20 cellular contexts compared by ENCODE assay signal in the genomic region with DNA sequence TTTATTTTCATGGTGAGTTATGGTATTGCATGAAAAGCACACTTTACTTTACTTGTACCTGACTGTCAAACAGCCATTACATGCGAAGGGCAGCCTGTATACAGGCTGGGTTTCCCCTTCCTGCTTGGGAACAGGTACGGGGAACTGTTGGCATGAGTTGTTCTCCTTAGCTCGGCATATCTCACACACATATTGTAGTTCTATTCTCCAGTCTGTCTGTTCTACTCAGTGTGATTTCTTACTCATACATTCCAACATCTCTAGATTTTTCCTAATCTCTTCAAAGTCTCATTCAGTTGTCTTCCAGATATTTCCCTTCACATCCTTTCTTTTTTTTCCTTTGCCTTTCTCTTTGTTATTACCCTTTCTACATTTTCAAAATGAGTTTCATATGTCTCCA.
"Had no signal": no experiment of that assay in that cellular context is flagged by ENCODE, and none has a peak within 500 bp of the region (broad histone marks: within the 10 kb centered on the region; RNA-seq: fewer than 3 reads in every experiment).

No MANE protein-coding gene starts in this region.

- H3K4me1 Mint-ChIP-seq: activated naive CD8-positive, alpha-beta T cell treated with anti-CD3 and anti-CD28 coated beads, Interleukin-2, amount 10 ng/mL, durations not matched to agents 7 days and 5 days; activated T-helper 17 cell treated with anti-CD3 and anti-CD28 coated beads, Interleukin-2, amount 50 U/mL, for 72 hours; central memory CD8-positive, alpha-beta T cell had no signal

- H3K27me3 Mint-ChIP-seq: brain; stimulated activated naive B cell treated with anti-CD40 and anti-IgM and Interleukin-4, amounts not matched to agents 10 μg/mL and 1 μg/mL and 100 μg/mL, for 72 hours had no signal

- H3K36me3 ChIP-seq: esophagus squamous epithelium, lower lobe of right lung, sigmoid colon, thoracic aorta, upper lobe of left lung had no signal

- H3K9me3 Mint-ChIP-seq: activated B cell treated with CpG ODN at 0.5 μM for 24 hours; activated CD4-positive, alpha-beta memory T cell treated with anti-CD3 and anti-CD28 coated beads for 36 hours; activated T-helper 17 cell treated with anti-CD3 and anti-CD28 coated beads, Interleukin-2, amount 50 U/mL, for 72 hours; central memory CD8-positive, alpha-beta T cell; natural killer cell treated with Interleukin-12 subunit alpha and Interleukin-12 subunit beta and Interleukin-15 and Interleukin-18, amount 100 ng/mL, for 72 hours had no signal

- H3K27me3 ChIP-seq: esophagus squamous epithelium, sigmoid colon, upper lobe of left lung had no signal

- H3K4me3 Mint-ChIP-seq: activated B cell treated with CpG ODN at 0.5 μM for 24 hours; activated CD4-positive, alpha-beta memory T cell treated with anti-CD3 and anti-CD28 coated beads for 36 hours; activated naive CD8-positive, alpha-beta T cell treated with anti-CD3 and anti-CD28 coated beads, Interleukin-2, amount 10 ng/mL, durations not matched to agents 7 days and 5 days; activated T-helper 17 cell treated with anti-CD3 and anti-CD28 coated beads, Interleukin-2, amount 50 U/mL, for 72 hours; brain; central memory CD8-positive, alpha-beta T cell; natural killer cell treated with Interleukin-12 subunit alpha and Interleukin-12 subunit beta and Interleukin-15 and Interleukin-18, amount 100 ng/mL, for 72 hours; stimulated activated naive B cell treated with anti-CD40 and anti-IgM and Interleukin-4, amounts not matched to agents 10 μg/mL and 1 μg/mL and 100 μg/mL, for 72 hours had no signal

- DNase-seq: activated B cell treated with CpG ODN at 0.5 μM for 24 hours; activated CD4-positive, alpha-beta memory T cell treated with anti-CD3 and anti-CD28 coated beads for 36 hours; activated CD4-positive, alpha-beta T cell treated with anti-CD3 and anti-CD28 coated beads for 4 hours; activated naive CD4-positive, alpha-beta T cell treated with Interleukin-2 at 50 U/mL for 16 hours; activated naive CD8-positive, alpha-beta T cell treated with anti-CD3 and anti-CD28 coated beads, Interleukin-2, amount 10 ng/mL, durations not matched to agents 7 days and 5 days; esophagus squamous epithelium; hippocampal formation; islet precursor cell; lower lobe of right lung; posterior cingulate gyrus; sigmoid colon; stimulated activated naive B cell treated with anti-CD40 and anti-IgM and Interleukin-4, amounts not matched to agents 10 μg/mL and 1 μg/mL and 100 μg/mL, for 72 hours; upper lobe of left lung had no signal

- H3K27ac ChIP-seq: coronary artery, esophagus squamous epithelium, lower lobe of right lung, sigmoid colon, thoracic aorta, upper lobe of left lung had no signal

- FAIRE-seq: endometrium had no signal

- ATAC-seq: activated T-helper 17 cell treated with anti-CD3 and anti-CD28 coated beads, Interleukin-2, amount 50 U/mL, for 72 hours; lower lobe of right lung; natural killer cell treated with Interleukin-12 subunit alpha and Interleukin-12 subunit beta and Interleukin-15 and Interleukin-18, amount 100 ng/mL, for 72 hours had no signal

- H3K4me1 ChIP-seq: esophagus squamous epithelium, lower lobe of right lung, sigmoid colon, upper lobe of left lung had no signal

- H3K36me3 Mint-ChIP-seq: activated CD4-positive, alpha-beta memory T cell treated with anti-CD3 and anti-CD28 coated beads for 36 hours; activated naive CD8-positive, alpha-beta T cell treated with anti-CD3 and anti-CD28 coated beads, Interleukin-2, amount 10 ng/mL, durations not matched to agents 7 days and 5 days; stimulated activated naive B cell treated with anti-CD40 and anti-IgM and Interleukin-4, amounts not matched to agents 10 μg/mL and 1 μg/mL and 100 μg/mL, for 72 hours had no signal

- H3K9me3 ChIP-seq: esophagus squamous epithelium, lower lobe of right lung, sigmoid colon, thoracic aorta, upper lobe of left lung had no signal

- H3K4me3 ChIP-seq: coronary artery, esophagus squamous epithelium, lower lobe of right lung, sigmoid colon, thoracic aorta, upper lobe of left lung had no signal

- H3K27ac Mint-ChIP-seq: activated B cell treated with CpG ODN at 0.5 μM for 24 hours; activated CD4-positive, alpha-beta memory T cell treated with anti-CD3 and anti-CD28 coated beads for 36 hours; activated naive CD8-positive, alpha-beta T cell treated with anti-CD3 and anti-CD28 coated beads, Interleukin-2, amount 10 ng/mL, durations not matched to agents 7 days and 5 days; activated T-helper 17 cell treated with anti-CD3 and anti-CD28 coated beads, Interleukin-2, amount 50 U/mL, for 72 hours; brain; natural killer cell treated with Interleukin-12 subunit alpha and Interleukin-12 subunit beta and Interleukin-15 and Interleukin-18, amount 100 ng/mL, for 72 hours; stimulated activated naive B cell treated with anti-CD40 and anti-IgM and Interleukin-4, amounts not matched to agents 10 μg/mL and 1 μg/mL and 100 μg/mL, for 72 hours had no signal
